8 cellular contexts compared by ENCODE assay signal in genomic region chr1:52142220-52143153, GRCh38. TPM values are rescaled to one million over a fixed set of nuclear protein-coding genes. Genes with fewer than 3 reads are reported as not detected.
DNase-seq lines count a peak whose midpoint lies in the region; FAIRE-seq and TF ChIP-seq lines count a peak whose summit lies in the region.

No MANE protein-coding gene starts in this region.

- no peaks in the 10 kb centered on the region for H3K9me1 ChIP-seq in keratinocyte (ENCODE audit: control insufficient read depth, extremely low read depth, insufficient read depth, low read length)

- DNase-seq in GM10248 (ENCODE audit: extremely low spot score) = peak; percentile 50
- DNase-seq in GOT3 (lab: John Stamatoyannopoulos, UW) = peak; percentile 54
- peak in 3 of 5 experiments; percentile 11 to 16 (median 15) for DNase-seq in T-helper 2 cell
- peak; percentile 64 to 69 for DNase-seq in cardiac fibroblast (ENCODE audit: low read depth in 2 of 2)
- DNase-seq in keratinocyte (ENCODE audit: low read depth, low spot score) = no peak
- DNase-seq in spleen = peak; percentile 81
- no peak for DNase-seq in LoVo (ENCODE audit: low spot score)

- WGBS in spleen, 5 donors = 2 to 7% (median 3%) methylated on average over 19 to 79 of the region's 79 CpGs

- H3K27ac ChIP-seq in keratinocyte (ENCODE audit: control insufficient read depth, insufficient read depth, low read length) (peak overlapping the region; percentile 99), spleen (peak overlapping the region; percentile 76 to 95 (median 88))

- intact Hi-C loops in spleen (cut with DNase I; ENCODE audit: low total_unique reads) = loop anchor here (10.0 kb wide), 1 partner anchor 542 kb away; no protein-coding TSS in a partner anchor

- peak overlapping the region; percentile 73 for H2AFZ ChIP-seq in keratinocyte (ENCODE audit: control insufficient read depth, low read length)

- no peak for FAIRE-seq in keratinocyte (lab: Jason Lieb, UNC)

- CTCF ChIA-PET in GM10248 (lab: Yijun Ruan, JAX) = interaction anchor here (0.7 to 1.9 kb wide), 8 partner anchors 9 to 154 kb away, joined by 3 to 10 read pairs (median 5); no protein-coding TSS in a partner anchor

- TF ChIP-seq CTCF in GM10248 (IDR thresholded peaks at IDR 0.05; ENCODE audit: control extremely low read depth, extremely low read depth, low read depth, missing control alignments) (no peak), LNCAP (IDR thresholded peaks at IDR 0.05) (peak; percentile 39), cardiac fibroblast (IDR thresholded peaks at IDR 0.05; ENCODE audit: low read depth, low read length) (no peak), keratinocyte (optimal IDR thresholded peaks at IDR 0.05 in 1 of 3, IDR thresholded peaks at IDR 0.05 in 1 of 3, conservative IDR thresholded peaks at IDR 0.05 in 1 of 3; ENCODE audit: extremely low read depth in 1 of 3, insufficient read depth in 2 of 3, low read length in 3 of 3) (peak in 1 of 3 experiments; percentile 4), spleen (IDR thresholded peaks at IDR 0.05 in 8 of 11, conservative IDR thresholded peaks at IDR 0.05 in 3 of 11) (peak in 4 of 11 experiments; percentile 11 to 35 (median 24))

- H3K9me3 ChIP-seq in keratinocyte (ENCODE audit: control insufficient read depth, low read depth, low read length) = no peaks in the 10 kb centered on the region
- no peaks in the 10 kb centered on the region for H3K9me3 ChIP-seq in spleen

- H3K4me3 ChIP-seq in cardiac fibroblast (replicated peaks in 1 of 2; ENCODE audit: low read depth in 2 of 2, low read length in 2 of 2) (peak overlapping the region; percentile 72 to 86), keratinocyte (ENCODE audit: control insufficient read depth in 2 of 3, extremely low read depth in 1 of 3, insufficient read depth in 2 of 3, low read depth in 1 of 3, low read length in 3 of 3) (peak overlapping the region; percentile 85 to 95 (median 87)), spleen (peak overlapping the region; percentile 63 to 86 (median 70))

- H3K4me2 ChIP-seq in keratinocyte (ENCODE audit: control insufficient read depth, extremely low read depth, insufficient read depth, low read depth, low read length) = peak overlapping the region; percentile 86

- dilution Hi-C loops in keratinocyte (cut with MboI; ENCODE audit: extremely low pct_ligation_motif_present, low sequenced_read_pairs) = no loop called here

- H3K79me2 ChIP-seq in keratinocyte (ENCODE audit: control insufficient read depth, insufficient read depth, low read length) = peaks cover 54% of the 10 kb centered on the region

- TF ChIP-seq POLR2A in spleen (IDR thresholded peaks at IDR 0.05) = no peak

- no peaks in the 10 kb centered on the region for H3K27me3 ChIP-seq in keratinocyte (ENCODE audit: control insufficient read depth, extremely low read depth, insufficient read depth, low read length)
- peaks cover 0 to 47% (median 0%) of the 10 kb centered on the region in 7 donors for H3K27me3 ChIP-seq in spleen (replicated peaks in 1 of 7)

- POLR2A ChIA-PET in GM10248 (lab: Yijun Ruan, JAX) = interaction anchor here (1.0 kb wide), 1 partner anchor 206 kb away, joined by 3 read pairs; no protein-coding TSS in a partner anchor

- H3K36me3 ChIP-seq in keratinocyte (ENCODE audit: control insufficient read depth in 2 of 2, extremely low read depth in 1 of 2, insufficient read depth in 2 of 2, low read length in 2 of 2) = no peaks in the 10 kb centered on the region
- H3K36me3 ChIP-seq in spleen = no peaks in the 10 kb centered on the region

- H3K9ac ChIP-seq in keratinocyte (ENCODE audit: control insufficient read depth, extremely low read depth, insufficient read depth, low read length) = peak overlapping the region; percentile 90

- peaks cover 43% of the 10 kb centered on the region for H3K4me1 ChIP-seq in keratinocyte (ENCODE audit: control insufficient read depth, extremely low read depth, insufficient read depth, low read length)
- peaks cover 10 to 44% (median 33%) of the 10 kb centered on the region in 6 donors for H3K4me1 ChIP-seq in spleen

- H4K20me1 ChIP-seq in keratinocyte (ENCODE audit: control insufficient read depth, extremely low read depth, insufficient read depth, low read length) = no peaks in the 10 kb centered on the region

RNA-seq across cellular contexts. Expression of gene ZFYVE9, which starts 0.6 kb away (rescaled TPM):
- polyA plus RNA-seq in keratinocyte (17.1 to 27.7 TPM (median 25.4 TPM) in 3 replicates), spleen (1 to 10 TPM in 1 of 3 donors, under 1 TPM in 2; 0.72 to 2.2 (median 0.88) TPM)
- 18.3 TPM for polyA plus RNA-seq in keratinocyte (2011; ENCODE audit: low read depth)
- 18.4 and 29.8 TPM in 2 replicates for polyA plus RNA-seq in keratinocyte (2011; cell fraction: cytosol; rRNA removed)
- polyA plus RNA-seq in keratinocyte (2011; cell fraction: nucleus; rRNA removed) = 23.6 and 24.3 TPM in 2 replicates
- 20.6 and 22.0 TPM in 2 replicates for polyA plus RNA-seq in keratinocyte (2012; ENCODE audit: low replicate concordance)
- polyA minus RNA-seq in keratinocyte = 22.9 to 61.7 TPM (median 51.0 TPM) in 3 replicates
- polyA minus RNA-seq in keratinocyte (2011; cell fraction: cytosol; rRNA and poly(A)+ RNA removed) = 32.0 TPM
- 32.7 and 70.1 TPM in 2 replicates for polyA minus RNA-seq in keratinocyte (2011; cell fraction: nucleus; rRNA and poly(A)+ RNA removed)
- total RNA-seq in spleen = 10 to 100 TPM in 4 of 7 donors, 1 to 10 TPM in 3; 7.2 to 16.7 (median 10.6) TPM

Comparison
In these comparisons a context has a peak if more than half of its experiments do, and no peak if none do; other contexts are left out.
1. DNase-seq: peak in GM10248 (single experiment), GOT3 (single experiment), T-helper 2 cell (3 of 5), cardiac fibroblast (2 of 2) and spleen (single experiment); none in keratinocyte (single experiment) and LoVo (single experiment).
2. RNA of gene ZFYVE9, which starts 0.6 kb away (polyA plus RNA-seq): 17.1 to 29.8 TPM in keratinocyte; 0.72 to 2.2 TPM in spleen; every median in the first group is over 4 times any median in the second.
3. Peak in every context shown above with its lines, with median percentiles within 50 percentile points of each other: H3K4me3 ChIP-seq.